Comparison of ENCODE assay signal across 25 cellular contexts in the genomic region with DNA sequence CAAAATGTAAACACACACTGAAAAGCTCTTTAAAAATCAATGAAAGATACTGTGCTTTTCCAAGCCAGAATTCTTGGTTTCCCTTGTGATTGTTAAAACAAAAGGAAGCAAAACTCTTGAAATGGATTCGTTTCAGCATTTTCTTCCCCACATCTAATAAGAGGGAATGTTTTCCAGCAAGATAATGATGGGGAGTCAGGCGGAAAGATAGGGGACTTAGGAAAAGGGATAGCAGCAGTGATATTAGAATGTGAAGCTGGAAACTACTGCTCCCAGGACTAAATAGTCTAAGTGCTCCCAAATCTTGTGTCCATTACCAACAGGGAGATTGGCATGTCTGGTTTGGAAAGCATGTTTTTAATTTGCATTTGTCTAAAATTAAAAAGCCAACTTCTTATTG.
DNase-seq lines count a peak whose midpoint lies in the region; FAIRE-seq and TF ChIP-seq lines count a peak whose summit lies in the region.
"Had no signal": no experiment of that assay in that cellular context is flagged by ENCODE, and none has a peak within 500 bp of the region (broad histone marks: within the 10 kb centered on the region; RNA-seq: fewer than 3 reads in every experiment).

No MANE protein-coding gene starts in this region.

- no peak for TF ChIP-seq CTCF in 22Rv1 (IDR thresholded peaks at IDR 0.05)
- no peak for TF ChIP-seq CTCF in HEK293 (tag by site-specific recombination; IDR thresholded peaks at IDR 0.05)
- TF ChIP-seq CTCF in astrocyte (IDR thresholded peaks at IDR 0.05; ENCODE audit: insufficient read depth, low read depth, low read length), result no peak
- TF ChIP-seq CTCF in neural progenitor cell (IDR thresholded peaks at IDR 0.05), result no peak
- no peak for TF ChIP-seq CTCF in mammary epithelial cell (conservative IDR thresholded peaks at IDR 0.05 in 1 of 2, IDR thresholded peaks at IDR 0.05 in 1 of 2; ENCODE audit: extremely low read depth in 1 of 2, insufficient read depth in 1 of 2, low read depth in 1 of 2, low read length in 2 of 2)

- H3F3A ChIP-seq in neural progenitor cell (ENCODE audit: low read depth), result peaks cover 6% of the 10 kb centered on the region

- BruUV-seq in mammary epithelial cell (replicated peaks; lab: Mats Ljungman, UMichigan), result no TSS peak

- CTCF ChIA-PET in HEK293 (lab: Yijun Ruan, JAX) (no interaction called here), mammary epithelial cell (lab: Charles Lee; ENCODE audit: low non-redundant PET) (no interaction called here)

- no peak overlapping the region for H2AFZ ChIP-seq in astrocyte (ENCODE audit: low read depth, low read length)
- peak overlapping the region; percentile 78 for H2AFZ ChIP-seq in neural progenitor cell (replicated peaks)
- H2AFZ ChIP-seq in mammary epithelial cell (ENCODE audit: low read depth, low read length), result no peak overlapping the region
- H2AFZ ChIP-seq: GM23248, PC-9 had no signal

- H3K79me2 ChIP-seq in astrocyte (ENCODE audit: insufficient read depth, low read length) (no peaks in the 10 kb centered on the region), neural progenitor cell (ENCODE audit: low read depth) (no peaks in the 10 kb centered on the region), mammary epithelial cell (ENCODE audit: insufficient read depth, low read length) (no peaks in the 10 kb centered on the region)

- H3K27ac Mint-ChIP-seq in astrocyte (ENCODE audit: unreplicated experiment) (no peak overlapping the region), neural progenitor cell (no peak overlapping the region)
- H3K27ac Mint-ChIP-seq: CD8-positive, alpha-beta T cell; IgD-negative memory B cell had no signal

- 88% methylated on average over 2 of the region's 2 CpGs for WGBS in mammary epithelial cell (ENCODE audit: low coverage, missing lambda C conversion rate)

- H3K27me3 ChIP-seq in astrocyte (ENCODE audit: insufficient read depth, low read length), result no peaks in the 10 kb centered on the region
- H3K27me3 ChIP-seq in neural progenitor cell, result no peaks in the 10 kb centered on the region
- H3K27me3 ChIP-seq in mammary epithelial cell (ENCODE audit: insufficient read depth, low read length), result no peaks in the 10 kb centered on the region
- H3K27me3 ChIP-seq: SJCRH30 had no signal

- H3K4me3 ChIP-seq in HEK293 (ENCODE audit: low read depth, low read length) (no peak overlapping the region), astrocyte (ENCODE audit: insufficient read depth, low read depth, low read length) (no peak overlapping the region), neural progenitor cell (no peak overlapping the region), mammary epithelial cell (replicated peaks in 1 of 3; ENCODE audit: insufficient read depth in 1 of 3, low read depth in 2 of 3, low read length in 3 of 3) (no peak overlapping the region)
- H3K4me3 ChIP-seq: GM23248, HAP-1, PC-9, SJCRH30 had no signal

- no peaks in the 10 kb centered on the region for H3K36me3 ChIP-seq in HEK293 (ENCODE audit: control insufficient read depth in 2 of 2, insufficient read depth in 1 of 2, low read length in 2 of 2)
- H3K36me3 ChIP-seq in astrocyte (ENCODE audit: insufficient read depth, low read length), result no peaks in the 10 kb centered on the region
- H3K36me3 ChIP-seq in neural progenitor cell, result no peaks in the 10 kb centered on the region
- H3K36me3 ChIP-seq in mammary epithelial cell (ENCODE audit: insufficient read depth, low read length), result no peaks in the 10 kb centered on the region
- H3K36me3 ChIP-seq: HAP-1, SJCRH30 had no signal

- no peak overlapping the region for H3K9ac ChIP-seq in astrocyte (ENCODE audit: low read length)
- H3K9ac ChIP-seq in neural progenitor cell, result no peak overlapping the region
- no peak overlapping the region for H3K9ac ChIP-seq in mammary epithelial cell (ENCODE audit: insufficient read depth, low read length)
- H3K9ac ChIP-seq: GM23248, KMS-11 had no signal

- in situ Hi-C loops in mammary epithelial cell (cut with MboI; ENCODE audit: low sequenced_read_pairs in 2 of 2), result no loop called here

- no peaks in the 10 kb centered on the region for H3K9me3 ChIP-seq in HEK293 (ENCODE audit: control insufficient read depth, insufficient read depth, low read depth, low read length)
- no peaks in the 10 kb centered on the region for H3K9me3 ChIP-seq in astrocyte (ENCODE audit: insufficient read depth, low read depth, low read length)
- H3K9me3 ChIP-seq in neural progenitor cell (ENCODE audit: low read depth), result no peaks in the 10 kb centered on the region
- H3K9me3 ChIP-seq in mammary epithelial cell (replicated peaks; ENCODE audit: insufficient read depth, low read length), result no peaks in the 10 kb centered on the region
- H3K9me3 ChIP-seq: Caco-2, HAP-1, SJCRH30 had no signal

- H3K27ac ChIP-seq in 22Rv1 (peak overlapping the region; percentile 36), HEK293 (ENCODE audit: extremely low read depth, low read depth, low read length) (peak overlapping the region; percentile 52; the same call in 1 of the 2 replicates), astrocyte (ENCODE audit: low read depth, low read length) (no peak overlapping the region), neural progenitor cell (no peak overlapping the region), mammary epithelial cell (ENCODE audit: insufficient read depth, low read depth, low read length) (no peak overlapping the region)
- H3K27ac ChIP-seq: C4-2B, GM23248, KMS-11, PC-9, SJCRH30 had no signal

- H3K4me1 ChIP-seq in HEK293 (ENCODE audit: control insufficient read depth, insufficient read depth, low read length) (peaks cover 11% of the 10 kb centered on the region), astrocyte (ENCODE audit: insufficient read depth, low read length) (peaks cover 4% of the 10 kb centered on the region), neural progenitor cell (peaks cover 36% of the 10 kb centered on the region), mammary epithelial cell (ENCODE audit: insufficient read depth, low read length) (peaks cover 10% of the 10 kb centered on the region)
- H3K4me1 ChIP-seq: Caco-2 had no signal

- H3K4me2 ChIP-seq in astrocyte (ENCODE audit: low read length), result no peak overlapping the region
- no peak overlapping the region for H3K4me2 ChIP-seq in neural progenitor cell
- H3K4me2 ChIP-seq in mammary epithelial cell (ENCODE audit: insufficient read depth, low read depth, low read length), result no peak overlapping the region
- H3K4me2 ChIP-seq: KMS-11, PC-9 had no signal

- DNase-seq in astrocyte (ENCODE audit: low read depth) (peak; percentile 3), neural progenitor cell (ENCODE audit: low spot score) (no peak), mammary epithelial cell (no peak), NCI-H146 treated with DMSO at 0.1 percent for 48 hours (lab: John Stamatoyannopoulos, UW; ENCODE audit: unreplicated experiment) (no peak), NCI-H2171 treated with DMSO at 0.1 percent for 48 hours (lab: John Stamatoyannopoulos, UW) (no peak)
- DNase-seq: Caco-2; CD8-positive, alpha-beta T cell; DMS79 treated with DMSO at 0.1 percent for 48 hours; GF-D8; GM23248; MM.1S; NCI-H1417 treated with DMSO at 0.1 percent for 48 hours; NCI-H187; NCI-H2081 treated with DMSO at 0.1 percent for 48 hours; NCI-H524 treated with DMSO at 0.1 percent for 48 hours; NCI-H774; PC-9 had no signal

- H3K9me3 Mint-ChIP-seq in astrocyte (ENCODE audit: unreplicated experiment) (no peaks in the 10 kb centered on the region), neural progenitor cell (no peaks in the 10 kb centered on the region)
- H3K9me3 Mint-ChIP-seq: IgD-negative memory B cell had no signal

- no peak overlapping the region for H3K4me3 Mint-ChIP-seq in astrocyte (ENCODE audit: unreplicated experiment)
- no peak overlapping the region for H3K4me3 Mint-ChIP-seq in neural progenitor cell
- H3K4me3 Mint-ChIP-seq: CD8-positive, alpha-beta T cell; IgD-negative memory B cell had no signal

- H3K27me3 Mint-ChIP-seq in astrocyte (ENCODE audit: low read depth, unreplicated experiment) (no peaks in the 10 kb centered on the region), neural progenitor cell (ENCODE audit: insufficient read depth, low read depth) (no peaks in the 10 kb centered on the region)
- H3K27me3 Mint-ChIP-seq: IgD-negative memory B cell had no signal

- FAIRE-seq in astrocyte (lab: Jason Lieb, UNC), result no peak
- FAIRE-seq: GM12891 had no signal

- intact Hi-C loops in mammary epithelial cell (cut with micrococcal nuclease), result no loop called here

- H3K36me3 Mint-ChIP-seq in astrocyte (ENCODE audit: low read depth, unreplicated experiment) (no peaks in the 10 kb centered on the region), neural progenitor cell (peaks cover 2% of the 10 kb centered on the region)
- H3K36me3 Mint-ChIP-seq: CD8-positive, alpha-beta T cell; IgD-negative memory B cell had no signal

- H4K20me1 ChIP-seq in astrocyte (ENCODE audit: insufficient read depth, low read length) (no peaks in the 10 kb centered on the region), neural progenitor cell (ENCODE audit: low read depth) (no peaks in the 10 kb centered on the region), mammary epithelial cell (ENCODE audit: insufficient read depth, low read length) (no peaks in the 10 kb centered on the region)

- H3K4me1 Mint-ChIP-seq in astrocyte (ENCODE audit: low read depth, unreplicated experiment), result peaks cover 6% of the 10 kb centered on the region
- peaks cover 42% of the 10 kb centered on the region for H3K4me1 Mint-ChIP-seq in neural progenitor cell
- H3K4me1 Mint-ChIP-seq: IgD-negative memory B cell had no signal

- POLR2A ChIA-PET in HEK293 (lab: Yijun Ruan, JAX), result no interaction called here

- dilution Hi-C loops in mammary epithelial cell (cut with HindIII; ENCODE audit: low sequenced_read_pairs), result no loop called here

TF ChIP-seq in HEK293, 187 proteins besides CTCF, POLR2A, EP300 and RAD21:
- TF ChIP-seq, protein P1, sequence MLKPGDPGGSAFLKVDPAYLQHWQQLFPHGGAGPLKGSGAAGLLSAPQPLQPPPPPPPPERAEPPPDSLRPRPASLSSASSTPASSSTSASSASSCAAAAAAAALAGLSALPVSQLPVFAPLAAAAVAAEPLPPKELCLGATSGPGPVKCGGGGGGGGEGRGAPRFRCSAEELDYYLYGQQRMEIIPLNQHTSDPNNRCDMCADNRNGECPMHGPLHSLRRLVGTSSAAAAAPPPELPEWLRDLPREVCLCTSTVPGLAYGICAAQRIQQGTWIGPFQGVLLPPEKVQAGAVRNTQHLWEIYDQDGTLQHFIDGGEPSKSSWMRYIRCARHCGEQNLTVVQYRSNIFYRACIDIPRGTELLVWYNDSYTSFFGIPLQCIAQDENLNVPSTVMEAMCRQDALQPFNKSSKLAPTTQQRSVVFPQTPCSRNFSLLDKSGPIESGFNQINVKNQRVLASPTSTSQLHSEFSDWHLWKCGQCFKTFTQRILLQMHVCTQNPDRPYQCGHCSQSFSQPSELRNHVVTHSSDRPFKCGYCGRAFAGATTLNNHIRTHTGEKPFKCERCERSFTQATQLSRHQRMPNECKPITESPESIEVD (tag by site-specific recombination; IDR thresholded peaks at IDR 0.05), result peak; percentile 47; the same call in 1 of the 2 replicates
- TF ChIP-seq SETDB1 (IDR thresholded peaks at IDR 0.05; ENCODE audit: insufficient read length, low read length) (no peak), MZF1 (tag by site-specific recombination; IDR thresholded peaks at IDR 0.05; ENCODE audit: borderline replicate concordance) (peak; percentile 91)
TF ChIP-seq in HEK293: peak in this region for 2.

Comparison
In these comparisons a context has a peak if more than half of its experiments do, and no peak if none do; other contexts are left out.
1. H3K27ac ChIP-seq: peak in 22Rv1 (single experiment) and HEK293 (single experiment); none in astrocyte (single experiment), neural progenitor cell (single experiment) and mammary epithelial cell (single experiment).